26 cellular contexts compared by ENCODE assay signal in the genomic region with DNA sequence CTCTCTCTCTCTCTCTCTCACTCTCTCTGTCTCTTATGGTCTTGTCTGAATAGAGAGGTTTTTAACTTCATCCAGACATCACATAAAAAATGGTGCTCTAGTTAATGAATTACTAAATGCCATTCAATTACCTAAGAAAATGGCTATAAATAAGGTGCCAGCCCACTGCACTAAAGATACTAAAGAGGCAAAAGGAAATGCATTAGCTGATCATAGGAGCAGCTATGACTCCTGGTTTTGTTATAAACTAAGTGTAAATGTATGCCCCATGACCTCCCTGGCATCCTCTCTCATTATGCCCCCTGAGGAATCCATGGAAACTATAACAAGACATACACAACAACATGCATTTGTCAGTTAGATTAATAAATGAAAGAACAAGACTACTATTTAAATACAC. TPM values are rescaled to one million over a fixed set of nuclear protein-coding genes. Genes with fewer than 3 reads are reported as not detected.
DNase-seq lines count a peak whose midpoint lies in the region; ATAC-seq and TF ChIP-seq lines count a peak whose summit lies in the region.
"Had no signal": no experiment of that assay in that cellular context is flagged by ENCODE, and none has a peak within 500 bp of the region (broad histone marks: within the 10 kb centered on the region; RNA-seq: fewer than 3 reads in every experiment).

No MANE protein-coding gene starts in this region.

- H3K27ac Mint-ChIP-seq in stimulated activated effector memory CD8-positive, alpha-beta T cell treated with anti-CD3 and anti-CD28 coated beads, Interleukin-12 subunit alpha, Interleukin-12 subunit beta, amount 100 ng/mL, for 72 hours: no peak overlapping the region
- H3K27ac Mint-ChIP-seq in WTC11: no peak overlapping the region
- H3K27ac Mint-ChIP-seq: activated CD4-positive, alpha-beta T cell treated with anti-CD3 and anti-CD28 coated beads, Interleukin-2, amount 10 ng/mL, durations not matched to agents 7 days and 5 days; activated naive CD4-positive, alpha-beta T cell treated with anti-CD3 and anti-CD28 coated beads, Interleukin-2, amount 10 ng/mL, durations not matched to agents 7 days and 5 days; activated T-cell treated with anti-CD3 and anti-CD28 coated beads, Interleukin-2, amount 50 U/mL, for 72 hours; naive thymus-derived CD8-positive, alpha-beta T cell; stimulated activated memory B cell treated with anti-CD40 and anti-IgM and Interleukin-4, amounts not matched to agents 10 μg/mL and 1 μg/mL and 100 μg/mL, for 72 hours had no signal

- no peaks in the 10 kb centered on the region for H3K27me3 Mint-ChIP-seq in WTC11 (ENCODE audit: low read depth)
- H3K27me3 Mint-ChIP-seq: activated CD4-positive, alpha-beta T cell treated with anti-CD3 and anti-CD28 coated beads, Interleukin-2, amount 10 ng/mL, durations not matched to agents 7 days and 5 days; activated naive CD4-positive, alpha-beta T cell treated with anti-CD3 and anti-CD28 coated beads, Interleukin-2, amount 10 ng/mL, durations not matched to agents 7 days and 5 days; naive thymus-derived CD8-positive, alpha-beta T cell; stimulated activated memory B cell treated with anti-CD40 and anti-IgM and Interleukin-4, amounts not matched to agents 10 μg/mL and 1 μg/mL and 100 μg/mL, for 72 hours had no signal

- ATAC-seq in GM18868 (IDR thresholded peaks at IDR 0.05; ENCODE audit: unreplicated experiment) (peak; percentile 16), HG02642 (IDR thresholded peaks at IDR 0.05; ENCODE audit: poor library complexity, unreplicated experiment) (peak; percentile 8), HG03442 (IDR thresholded peaks at IDR 0.05; ENCODE audit: unreplicated experiment) (peak; percentile 23), WTC11 (no peak)
- ATAC-seq in stimulated activated effector memory CD8-positive, alpha-beta T cell treated with anti-CD3 and anti-CD28 coated beads, Interleukin-12 subunit alpha, Interleukin-12 subunit beta, amount 100 ng/mL, for 72 hours: no peak
- ATAC-seq: activated T-cell treated with anti-CD3 and anti-CD28 coated beads, Interleukin-2, amount 50 U/mL, for 72 hours; foreskin keratinocyte; left ventricle myocardium superior; naive thymus-derived CD8-positive, alpha-beta T cell; stimulated activated memory B cell treated with anti-CD40 and anti-IgM and Interleukin-4, amounts not matched to agents 10 μg/mL and 1 μg/mL and 100 μg/mL, for 72 hours had no signal

- POLR2A ChIA-PET in WTC11 (lab: Charles Lee): no interaction called here

- TF ChIP-seq CTCF in WTC11 (IDR thresholded peaks at IDR 0.05): no peak

- H3K4me1 Mint-ChIP-seq in stimulated activated effector memory CD8-positive, alpha-beta T cell treated with anti-CD3 and anti-CD28 coated beads, Interleukin-12 subunit alpha, Interleukin-12 subunit beta, amount 100 ng/mL, for 72 hours: no peaks in the 10 kb centered on the region
- peaks cover 9% of the 10 kb centered on the region for H3K4me1 Mint-ChIP-seq in WTC11
- H3K4me1 Mint-ChIP-seq: activated CD4-positive, alpha-beta T cell treated with anti-CD3 and anti-CD28 coated beads, Interleukin-2, amount 10 ng/mL, durations not matched to agents 7 days and 5 days; activated naive CD4-positive, alpha-beta T cell treated with anti-CD3 and anti-CD28 coated beads, Interleukin-2, amount 10 ng/mL, durations not matched to agents 7 days and 5 days; naive thymus-derived CD8-positive, alpha-beta T cell had no signal

- CTCF ChIA-PET in WTC11 (lab: Charles Lee): no interaction called here

- H3K4me3 Mint-ChIP-seq in stimulated activated effector memory CD8-positive, alpha-beta T cell treated with anti-CD3 and anti-CD28 coated beads, Interleukin-12 subunit alpha, Interleukin-12 subunit beta, amount 100 ng/mL, for 72 hours: no peak overlapping the region
- no peak overlapping the region for H3K4me3 Mint-ChIP-seq in WTC11
- H3K4me3 Mint-ChIP-seq: activated CD4-positive, alpha-beta T cell treated with anti-CD3 and anti-CD28 coated beads, Interleukin-2, amount 10 ng/mL, durations not matched to agents 7 days and 5 days; activated naive CD4-positive, alpha-beta T cell treated with anti-CD3 and anti-CD28 coated beads, Interleukin-2, amount 10 ng/mL, durations not matched to agents 7 days and 5 days; activated T-cell treated with anti-CD3 and anti-CD28 coated beads, Interleukin-2, amount 50 U/mL, for 72 hours; naive thymus-derived CD8-positive, alpha-beta T cell; stimulated activated memory B cell treated with anti-CD40 and anti-IgM and Interleukin-4, amounts not matched to agents 10 μg/mL and 1 μg/mL and 100 μg/mL, for 72 hours had no signal

- no peaks in the 10 kb centered on the region for H3K36me3 Mint-ChIP-seq in stimulated activated effector memory CD8-positive, alpha-beta T cell treated with anti-CD3 and anti-CD28 coated beads, Interleukin-12 subunit alpha, Interleukin-12 subunit beta, amount 100 ng/mL, for 72 hours
- H3K36me3 Mint-ChIP-seq in WTC11: peaks cover 8% of the 10 kb centered on the region
- H3K36me3 Mint-ChIP-seq: activated naive CD4-positive, alpha-beta T cell treated with anti-CD3 and anti-CD28 coated beads, Interleukin-2, amount 10 ng/mL, durations not matched to agents 7 days and 5 days had no signal

- H3K9me3 Mint-ChIP-seq in stimulated activated effector memory CD8-positive, alpha-beta T cell treated with anti-CD3 and anti-CD28 coated beads, Interleukin-12 subunit alpha, Interleukin-12 subunit beta, amount 100 ng/mL, for 72 hours: peaks cover 11% of the 10 kb centered on the region
- peaks cover 14% of the 10 kb centered on the region for H3K9me3 Mint-ChIP-seq in WTC11
- H3K9me3 Mint-ChIP-seq: activated naive CD4-positive, alpha-beta T cell treated with anti-CD3 and anti-CD28 coated beads, Interleukin-2, amount 10 ng/mL, durations not matched to agents 7 days and 5 days had no signal

- peak; percentile 8 for DNase-seq in left kidney (ENCODE audit: low read depth, low spot score)
- no peak for DNase-seq in stimulated activated effector memory CD8-positive, alpha-beta T cell treated with anti-CD3 and anti-CD28 coated beads, Interleukin-12 subunit alpha, Interleukin-12 subunit beta, amount 100 ng/mL, for 72 hours (ENCODE audit: low spot score in 2 of 2)
- DNase-seq in activated CD4-positive, CD25-positive, alpha-beta regulatory T cell (lab: John Stamatoyannopoulos, UW): no peak
- no peak for DNase-seq in WTC11 (ENCODE audit: low spot score)
- DNase-seq: activated CD4-positive, alpha-beta T cell treated with anti-CD3 and anti-CD28 coated beads, Interleukin-2, amount 10 ng/mL, durations not matched to agents 7 days and 5 days; activated naive CD4-positive, alpha-beta T cell treated with anti-CD3 and anti-CD28 coated beads, Interleukin-2, amount 10 ng/mL, durations not matched to agents 7 days and 5 days; activated T-cell treated with anti-CD3 and anti-CD28 coated beads, Interleukin-2, amount 50 U/mL, for 72 hours; amniotic stem cell; COR-L47; effector memory CD4-positive, alpha-beta T cell; foreskin keratinocyte; KBM-7; left ventricle myocardium superior; MG63; naive thymus-derived CD8-positive, alpha-beta T cell; NCI-H1417 treated with DMSO at 0.1 percent for 48 hours; NCI-H82; SK-N-SH; T-helper 2 cell had no signal

TF ChIP-seq in WTC11, 78 proteins besides CTCF, POLR2A, EP300 and RAD21 (continues in another document):
- TF ChIP-seq, protein P1, sequence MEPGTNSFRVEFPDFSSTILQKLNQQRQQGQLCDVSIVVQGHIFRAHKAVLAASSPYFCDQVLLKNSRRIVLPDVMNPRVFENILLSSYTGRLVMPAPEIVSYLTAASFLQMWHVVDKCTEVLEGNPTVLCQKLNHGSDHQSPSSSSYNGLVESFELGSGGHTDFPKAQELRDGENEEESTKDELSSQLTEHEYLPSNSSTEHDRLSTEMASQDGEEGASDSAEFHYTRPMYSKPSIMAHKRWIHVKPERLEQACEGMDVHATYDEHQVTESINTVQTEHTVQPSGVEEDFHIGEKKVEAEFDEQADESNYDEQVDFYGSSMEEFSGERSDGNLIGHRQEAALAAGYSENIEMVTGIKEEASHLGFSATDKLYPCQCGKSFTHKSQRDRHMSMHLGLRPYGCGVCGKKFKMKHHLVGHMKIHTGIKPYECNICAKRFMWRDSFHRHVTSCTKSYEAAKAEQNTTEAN (CRISPR knock-in tag; IDR thresholded peaks at IDR 0.05): no peak
- TF ChIP-seq ZNF121 (CRISPR knock-in tag; IDR thresholded peaks at IDR 0.05): no peak
- TF ChIP-seq, protein P2, sequence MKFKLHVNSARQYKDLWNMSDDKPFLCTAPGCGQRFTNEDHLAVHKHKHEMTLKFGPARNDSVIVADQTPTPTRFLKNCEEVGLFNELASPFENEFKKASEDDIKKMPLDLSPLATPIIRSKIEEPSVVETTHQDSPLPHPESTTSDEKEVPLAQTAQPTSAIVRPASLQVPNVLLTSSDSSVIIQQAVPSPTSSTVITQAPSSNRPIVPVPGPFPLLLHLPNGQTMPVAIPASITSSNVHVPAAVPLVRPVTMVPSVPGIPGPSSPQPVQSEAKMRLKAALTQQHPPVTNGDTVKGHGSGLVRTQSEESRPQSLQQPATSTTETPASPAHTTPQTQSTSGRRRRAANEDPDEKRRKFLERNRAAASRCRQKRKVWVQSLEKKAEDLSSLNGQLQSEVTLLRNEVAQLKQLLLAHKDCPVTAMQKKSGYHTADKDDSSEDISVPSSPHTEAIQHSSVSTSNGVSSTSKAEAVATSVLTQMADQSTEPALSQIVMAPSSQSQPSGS (CRISPR knock-in tag; IDR thresholded peaks at IDR 0.05; ENCODE audit: borderline replicate concordance, low read depth): no peak
- TF ChIP-seq KAT7 (CRISPR knock-in tag; IDR thresholded peaks at IDR 0.05; ENCODE audit: borderline replicate concordance): no peak
- TF ChIP-seq, protein P3, sequence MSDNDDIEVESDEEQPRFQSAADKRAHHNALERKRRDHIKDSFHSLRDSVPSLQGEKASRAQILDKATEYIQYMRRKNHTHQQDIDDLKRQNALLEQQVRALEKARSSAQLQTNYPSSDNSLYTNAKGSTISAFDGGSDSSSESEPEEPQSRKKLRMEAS (CRISPR knock-in tag; IDR thresholded peaks at IDR 0.05): no peak
- TF ChIP-seq, protein P4, sequence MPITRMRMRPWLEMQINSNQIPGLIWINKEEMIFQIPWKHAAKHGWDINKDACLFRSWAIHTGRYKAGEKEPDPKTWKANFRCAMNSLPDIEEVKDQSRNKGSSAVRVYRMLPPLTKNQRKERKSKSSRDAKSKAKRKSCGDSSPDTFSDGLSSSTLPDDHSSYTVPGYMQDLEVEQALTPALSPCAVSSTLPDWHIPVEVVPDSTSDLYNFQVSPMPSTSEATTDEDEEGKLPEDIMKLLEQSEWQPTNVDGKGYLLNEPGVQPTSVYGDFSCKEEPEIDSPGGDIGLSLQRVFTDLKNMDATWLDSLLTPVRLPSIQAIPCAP (CRISPR knock-in tag; IDR thresholded peaks at IDR 0.05): no peak
- TF ChIP-seq, protein P5, sequence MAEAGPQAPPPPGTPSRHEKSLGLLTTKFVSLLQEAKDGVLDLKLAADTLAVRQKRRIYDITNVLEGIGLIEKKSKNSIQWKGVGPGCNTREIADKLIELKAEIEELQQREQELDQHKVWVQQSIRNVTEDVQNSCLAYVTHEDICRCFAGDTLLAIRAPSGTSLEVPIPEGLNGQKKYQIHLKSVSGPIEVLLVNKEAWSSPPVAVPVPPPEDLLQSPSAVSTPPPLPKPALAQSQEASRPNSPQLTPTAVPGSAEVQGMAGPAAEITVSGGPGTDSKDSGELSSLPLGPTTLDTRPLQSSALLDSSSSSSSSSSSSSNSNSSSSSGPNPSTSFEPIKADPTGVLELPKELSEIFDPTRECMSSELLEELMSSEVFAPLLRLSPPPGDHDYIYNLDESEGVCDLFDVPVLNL (CRISPR knock-in tag; IDR thresholded peaks at IDR 0.05; ENCODE audit: borderline replicate concordance, low read depth): no peak

RNA-seq across cellular contexts. Expression of a gene that starts 57.5 kb away (rescaled TPM):
- not detected in 3 replicates for total RNA-seq in WTC11 (2021)
- total RNA-seq: activated CD4-positive, alpha-beta T cell treated with anti-CD3 and anti-CD28 coated beads, Interleukin-2, amount 10 ng/mL, durations not matched to agents 7 days and 5 days; activated T-cell treated with anti-CD3 and anti-CD28 coated beads, Interleukin-2, amount 50 U/mL, for 72 hours; foreskin keratinocyte; left ventricle myocardium superior; naive thymus-derived CD8-positive, alpha-beta T cell; OCI-LY7; omental fat pad; urinary bladder had no signal

Comparison
In these comparisons a context has a peak if more than half of its experiments do, and no peak if none do; other contexts are left out.
1. ATAC-seq: peak in GM18868 (single experiment), HG02642 (single experiment) and HG03442 (single experiment); none in stimulated activated effector memory CD8-positive, alpha-beta T cell treated with anti-CD3 and anti-CD28 coated beads, Interleukin-12 subunit alpha, Interleukin-12 subunit beta, amount 100 ng/mL, for 72 hours (single experiment) and WTC11 (single experiment).